In the genomic region with DNA sequence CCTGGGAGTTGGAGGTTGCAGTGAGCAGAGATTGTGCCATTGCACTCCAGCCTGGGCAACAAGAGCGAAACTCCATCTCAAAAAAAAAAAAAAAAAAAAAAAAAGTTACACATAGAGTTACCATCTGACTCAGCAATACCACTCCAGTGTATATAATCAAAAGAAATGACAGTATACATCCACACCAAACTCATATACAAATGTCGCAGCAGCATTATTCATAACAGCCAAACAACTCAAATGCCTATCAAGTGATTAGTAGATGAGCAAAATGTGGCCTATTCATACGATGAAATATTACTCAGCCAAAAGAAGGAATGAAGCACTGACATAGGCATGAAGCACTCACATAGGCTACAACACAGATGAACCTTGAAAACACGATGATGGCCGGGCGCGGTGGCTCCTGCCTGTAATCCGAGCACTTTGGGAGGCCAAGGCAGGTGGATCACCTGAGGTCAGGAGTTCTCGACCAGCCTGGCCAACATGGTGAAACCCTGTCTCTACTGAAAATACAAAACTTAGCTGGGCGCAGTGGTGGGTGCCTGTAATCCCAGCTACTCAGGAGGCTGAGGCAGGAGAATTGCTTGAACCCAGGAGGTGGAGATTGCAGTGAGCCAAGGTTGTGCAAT, we compare ENCODE assay signal across 2 cellular contexts.
TF ChIP-seq lines count a peak whose summit lies in the region.

No MANE protein-coding gene starts in this region.

TF ChIP-seq in IMR-90, 13 proteins besides CTCF, POLR2A, EP300 and RAD21:
- TF ChIP-seq MAFK (IDR thresholded peaks at IDR 0.05; ENCODE audit: low read depth, low read length), result peak; percentile 84
TF ChIP-seq in IMR-90: peak in this region for 1; not testable (repeated sequence) for 12.

TF ChIP-seq in K562, 482 proteins besides CTCF, POLR2A, EP300 and RAD21:
- TF ChIP-seq C11orf30 (IDR thresholded peaks at IDR 0.05; ENCODE audit: low read depth) (peak; percentile 59), ZNF316 (IDR thresholded peaks at IDR 0.05) (peak; percentile 78), CEBPB (tag; IDR thresholded peaks at IDR 0.05) (peak; percentile 44; the same call in 1 of the 2 replicates), MAFG (tag; conservative IDR thresholded peaks at IDR 0.05) (peak; percentile 11; the same call in 1 of the 2 replicates)
